27 cellular contexts compared by ENCODE assay signal in the genomic region with DNA sequence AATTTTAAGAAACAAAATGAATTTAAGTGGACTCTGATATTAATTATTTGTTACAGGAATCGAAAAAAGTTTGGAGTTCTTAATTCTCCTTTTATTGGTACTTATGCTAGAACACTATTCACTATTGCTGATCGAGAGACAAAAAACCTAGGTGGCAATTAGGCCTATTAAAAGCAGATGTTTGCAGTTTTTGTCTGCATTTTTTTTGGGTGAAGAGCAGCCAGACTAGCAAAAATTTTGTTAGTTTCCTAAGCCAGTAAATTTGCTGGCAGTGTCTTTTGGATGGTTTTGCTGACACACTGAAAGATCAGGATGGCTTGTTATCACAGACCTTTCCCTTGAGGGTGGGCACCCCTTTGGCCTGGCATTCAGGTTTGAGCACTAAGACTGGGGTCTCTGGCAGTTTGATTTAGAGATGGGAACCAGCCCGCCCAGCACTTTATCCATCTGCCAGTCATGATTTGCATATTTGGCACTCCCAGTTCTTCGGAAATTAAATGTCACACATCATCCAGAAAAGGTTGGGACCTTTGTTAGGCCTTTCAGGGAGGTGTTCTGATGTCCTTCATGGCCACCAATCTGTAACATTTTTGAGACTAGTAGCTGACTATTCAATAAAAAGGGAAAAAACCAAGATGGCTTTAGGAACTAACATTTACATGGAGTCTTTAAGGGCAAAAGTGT. TPM values are rescaled to one million over a fixed set of nuclear protein-coding genes. Genes with fewer than 3 reads are reported as not detected.
DNase-seq lines count a peak whose midpoint lies in the region; ATAC-seq and TF ChIP-seq lines count a peak whose summit lies in the region.
"Had no signal": no experiment of that assay in that cellular context is flagged by ENCODE, and none has a peak within 500 bp of the region (broad histone marks: within the 10 kb centered on the region; RNA-seq: fewer than 3 reads in every experiment).

No MANE protein-coding gene starts in this region.

- H3K9me3 Mint-ChIP-seq in stimulated activated memory B cell treated with anti-CD40 and anti-IgM and Interleukin-4, amounts not matched to agents 10 μg/mL and 1 μg/mL and 100 μg/mL, for 72 hours, result no peaks in the 10 kb centered on the region
- H3K9me3 Mint-ChIP-seq: CD8-positive, alpha-beta memory T cell; neural crest cell had no signal

- peak overlapping the region; percentile 32 for H3K4me3 ChIP-seq in DOHH2 (ENCODE audit: low read length)
- no peak overlapping the region for H3K4me3 ChIP-seq in OCI-LY1 (ENCODE audit: low read depth, low read length, poor library complexity, severe bottlenecking)
- H3K4me3 ChIP-seq: esophagus muscularis mucosa, gastroesophageal sphincter, hepatocyte, upper lobe of left lung had no signal

- H3K27ac ChIP-seq in DOHH2 (ENCODE audit: low read depth, low read length), result peak overlapping the region; percentile 0
- H3K27ac ChIP-seq in OCI-LY1 (ENCODE audit: low read depth, low read length, poor library complexity, severe bottlenecking), result peak overlapping the region; percentile 34
- H3K27ac ChIP-seq: esophagus muscularis mucosa, gastroesophageal sphincter, hepatocyte, upper lobe of left lung had no signal

- H3K9me3 ChIP-seq in DOHH2 (ENCODE audit: control insufficient read depth, insufficient read depth, low read length) (no peaks in the 10 kb centered on the region), OCI-LY1 (ENCODE audit: low read length) (peaks cover 5% of the 10 kb centered on the region; the same call in 1 of the 2 replicates)
- H3K9me3 ChIP-seq: esophagus muscularis mucosa, gastroesophageal sphincter, upper lobe of left lung had no signal

- peak overlapping the region; percentile 22 for H3K27ac Mint-ChIP-seq in stimulated activated memory B cell treated with anti-CD40 and anti-IgM and Interleukin-4, amounts not matched to agents 10 μg/mL and 1 μg/mL and 100 μg/mL, for 72 hours
- H3K27ac Mint-ChIP-seq: CD8-positive, alpha-beta memory T cell had no signal

- DNase-seq in dermis microvascular lymphatic vessel endothelial cell (ENCODE audit: low read depth in 2 of 2), result peak; percentile 39 to 71
- DNase-seq: activated CD4-positive, alpha-beta T cell treated with anti-CD3 and anti-CD28 coated beads, Interleukin-2, amount 50 U/mL, for 4 hours; activated CD4-positive, CD25-positive, alpha-beta regulatory T cell; activated naive CD4-positive, alpha-beta T cell treated with anti-CD3 and anti-CD28 coated beads, Interleukin-2, amount 50 U/mL, for 16 hours; anterior cingulate cortex; CD8-positive, alpha-beta memory T cell; DMS153; Kasumi-1; left colon; mammary epithelial cell; NCI-H1694; posterior cingulate gyrus; right cardiac atrium; SHP77 treated with DMSO at 0.1 percent for 48 hours; upper lobe of left lung had no signal

- no peak for TF ChIP-seq CTCF in DOHH2 (IDR thresholded peaks at IDR 0.05; ENCODE audit: low read depth, low read length, poor library complexity, severe bottlenecking)
- no peak for TF ChIP-seq CTCF in OCI-LY1 (IDR thresholded peaks at IDR 0.05; ENCODE audit: low read length)

- no peak overlapping the region for H2AFZ ChIP-seq in OCI-LY1 (ENCODE audit: low read length)
- H2AFZ ChIP-seq: hepatocyte had no signal

- no peak overlapping the region for H3K4me3 Mint-ChIP-seq in stimulated activated memory B cell treated with anti-CD40 and anti-IgM and Interleukin-4, amounts not matched to agents 10 μg/mL and 1 μg/mL and 100 μg/mL, for 72 hours
- H3K4me3 Mint-ChIP-seq: CD8-positive, alpha-beta memory T cell; neural crest cell had no signal

- H3K36me3 Mint-ChIP-seq in stimulated activated memory B cell treated with anti-CD40 and anti-IgM and Interleukin-4, amounts not matched to agents 10 μg/mL and 1 μg/mL and 100 μg/mL, for 72 hours, result peaks cover 48% of the 10 kb centered on the region

- H3K9me2 ChIP-seq in DOHH2 (replicated peaks; ENCODE audit: control insufficient read depth, low read length) (no peaks in the 10 kb centered on the region), OCI-LY1 (ENCODE audit: low read depth, low read length) (no peaks in the 10 kb centered on the region)

- no peak for ATAC-seq in stimulated activated memory B cell treated with anti-CD40 and anti-IgM and Interleukin-4, amounts not matched to agents 10 μg/mL and 1 μg/mL and 100 μg/mL, for 72 hours
- ATAC-seq in HG03378 (IDR thresholded peaks at IDR 0.05; ENCODE audit: unreplicated experiment) (no peak), GM18511 (IDR thresholded peaks at IDR 0.05; ENCODE audit: unreplicated experiment) (no peak), GM19463 (IDR thresholded peaks at IDR 0.05; ENCODE audit: unreplicated experiment) (no peak)
- ATAC-seq: gastroesophageal sphincter, HCT116, left colon, Panc1, right cardiac atrium had no signal

- H3K4me1 Mint-ChIP-seq in stimulated activated memory B cell treated with anti-CD40 and anti-IgM and Interleukin-4, amounts not matched to agents 10 μg/mL and 1 μg/mL and 100 μg/mL, for 72 hours, result peaks cover 56% of the 10 kb centered on the region

- H3K27me3 ChIP-seq in DOHH2 (ENCODE audit: control insufficient read depth, low read length) (no peaks in the 10 kb centered on the region), OCI-LY1 (ENCODE audit: insufficient read depth, low read length) (no peaks in the 10 kb centered on the region)
- H3K27me3 ChIP-seq: esophagus muscularis mucosa, gastroesophageal sphincter, hepatocyte, upper lobe of left lung had no signal

- peaks cover 24% of the 10 kb centered on the region for H3K4me1 ChIP-seq in DOHH2 (ENCODE audit: control insufficient read depth, low read length)
- H3K4me1 ChIP-seq in OCI-LY1 (ENCODE audit: insufficient read depth, low read length, severe bottlenecking), result peaks cover 24% of the 10 kb centered on the region

- H4K20me1 ChIP-seq in DOHH2 (ENCODE audit: control insufficient read depth, insufficient read depth, low read depth, low read length) (no peaks in the 10 kb centered on the region), OCI-LY1 (ENCODE audit: insufficient read depth, low read length) (no peaks in the 10 kb centered on the region)

- no peaks in the 10 kb centered on the region for H3K27me3 Mint-ChIP-seq in stimulated activated memory B cell treated with anti-CD40 and anti-IgM and Interleukin-4, amounts not matched to agents 10 μg/mL and 1 μg/mL and 100 μg/mL, for 72 hours

- no peaks in the 10 kb centered on the region for H3F3A ChIP-seq in DOHH2 (ENCODE audit: control insufficient read depth, insufficient read depth)
- H3F3A ChIP-seq in OCI-LY1 (ENCODE audit: insufficient read depth, low read length), result no peaks in the 10 kb centered on the region

- no peak overlapping the region for H3K9ac ChIP-seq in OCI-LY1 (ENCODE audit: low read length)

- H3K4me2 ChIP-seq in DOHH2 (ENCODE audit: low read length) (peak overlapping the region; percentile 20), OCI-LY1 (ENCODE audit: low read length) (0 out of 2 replicates have a peak overlapping the region, but pooled peaks have one; percentile 48)
- H3K4me2 ChIP-seq: hepatocyte had no signal

- H3K79me2 ChIP-seq in DOHH2 (ENCODE audit: control insufficient read depth, low read length) (no peaks in the 10 kb centered on the region), OCI-LY1 (ENCODE audit: insufficient read depth, low read length) (no peaks in the 10 kb centered on the region)
- H3K79me2 ChIP-seq: hepatocyte had no signal

- H3K36me3 ChIP-seq in DOHH2 (ENCODE audit: control insufficient read depth, low read length) (no peaks in the 10 kb centered on the region), OCI-LY1 (ENCODE audit: insufficient read depth, low read length) (peaks cover 4% of the 10 kb centered on the region; the same call in 1 of the 2 replicates)
- H3K36me3 ChIP-seq: esophagus muscularis mucosa, gastroesophageal sphincter, upper lobe of left lung had no signal

RNA-seq across cellular contexts. Expression of gene INPP5F, which starts 57.3 kb away (rescaled TPM):
- 8.9 and 9.4 TPM in 2 replicates for total RNA-seq in dermis microvascular lymphatic vessel endothelial cell
